ENCODE assay signal across 8 cellular contexts in genomic region chr11:71998649-71999310, GRCh38. TPM values are rescaled to one million over a fixed set of nuclear protein-coding genes. Genes with fewer than 3 reads are reported as not detected.
A peak's percentile ranks its signal among the peaks of the same experiment; 100 is the strongest.
DNase-seq lines count a peak whose midpoint lies in the region; ATAC-seq and TF ChIP-seq lines count a peak whose summit lies in the region.

Gene IL18BP, plus strand, starts transcription at chr11:71998909. Its CDS starts 1,076 bp downstream, at chr11:71999985.

- CTCF ChIA-PET in AG04450 (lab: Charles Lee): interaction anchor here (1.9 to 4.1 kb wide), 2 partner anchors 21 to 27 kb away, joined by 8 to 18 read pairs; no protein-coding TSS in a partner anchor

- peaks cover 7 to 29% (median 14%) of the 10 kb centered on the region in 5 donors for H3K4me1 ChIP-seq in subcutaneous abdominal adipose tissue (ENCODE audit: control insufficient read depth in 5 of 5, insufficient read depth in 5 of 5, low read length in 5 of 5)

- H3K9ac ChIP-seq in subcutaneous abdominal adipose tissue (ENCODE audit: low read length in 5 of 5): peak within 1 kb of the TSS; percentile 16 to 84 (median 31)

- TF ChIP-seq CTCF in AG04450 (IDR thresholded peaks at IDR 0.05; ENCODE audit: low read depth, low read length): no peak

- H3K27ac Mint-ChIP-seq in immature natural killer cell: peak within 1 kb of the TSS; percentile 93 to 98 (median 94)

- POLR2A ChIA-PET in AG04450 (lab: Yijun Ruan, JAX): interaction anchor here (0.5 kb wide), 1 partner anchor 12 kb away, joined by 6 read pairs; no protein-coding TSS in a partner anchor

- H3K27me3 Mint-ChIP-seq in activated T-cell treated with anti-CD3 and anti-CD28 coated beads, Interleukin-2, amount 50 U/mL, for 4 hours (ENCODE audit: low read depth): no peaks in the 10 kb centered on the region
- H3K27me3 Mint-ChIP-seq in immature natural killer cell (ENCODE audit: low read depth in 3 of 3): peaks cover 2 to 6% (median 5%) of the 10 kb centered on the region in 3 donors

- H3K36me3 Mint-ChIP-seq in activated T-cell treated with anti-CD3 and anti-CD28 coated beads, Interleukin-2, amount 50 U/mL, for 4 hours (ENCODE audit: insufficient read depth): peaks cover 25% of the 10 kb centered on the region
- H3K36me3 Mint-ChIP-seq in immature natural killer cell: peaks cover 15 to 20% (median 20%) of the 10 kb centered on the region in 3 donors

- H3K4me3 ChIP-seq in AG04450 (ENCODE audit: low read depth, low read length) (peak within 1 kb of the TSS; percentile 17; the same call in 1 of the 2 replicates), subcutaneous abdominal adipose tissue (ENCODE audit: low read depth in 1 of 5, low read length in 5 of 5) (peak within 1 kb of the TSS in 4 of 5 donors; percentile 35 to 61 (median 46))

- H3K9me3 ChIP-seq in AG04450 (ENCODE audit: control insufficient read depth, insufficient read depth, low read length) (no peaks in the 10 kb centered on the region), subcutaneous abdominal adipose tissue (ENCODE audit: control insufficient read depth in 5 of 5, low read length in 5 of 5) (no peaks in the 10 kb centered on the region)

- H3K36me3 ChIP-seq in subcutaneous abdominal adipose tissue (ENCODE audit: control insufficient read depth in 5 of 5, insufficient read depth in 5 of 5, low read length in 5 of 5): peaks cover 0 to 55% (median 36%) of the 10 kb centered on the region in 5 donors

- H3K27ac ChIP-seq in AG04450 (ENCODE audit: low read depth, low read length) (peak within 1 kb of the TSS; percentile 31), subcutaneous abdominal adipose tissue (ENCODE audit: low read depth, low read length) (peak within 1 kb of the TSS; percentile 65)

- DNase-seq in AG04450 (ENCODE audit: low read depth, low spot score) (no peak), immature natural killer cell (peak; percentile 32 to 49 (median 38)), NCI-H2107 (lab: John Stamatoyannopoulos, UW) (no peak)
- DNase-seq in activated T-cell treated with anti-CD3 and anti-CD28 coated beads, Interleukin-2, amount 50 U/mL, for 4 hours: no peak

- ATAC-seq in GM21723 (IDR thresholded peaks at IDR 0.05; ENCODE audit: unreplicated experiment): peak; percentile 50
- peak; percentile 47 to 64 for ATAC-seq in activated T-cell treated with anti-CD3 and anti-CD28 coated beads, Interleukin-2, amount 50 U/mL, for 4 hours
- no peak for ATAC-seq in GM21737 (IDR thresholded peaks at IDR 0.05; ENCODE audit: unreplicated experiment)
- no peak for ATAC-seq in GM21360 (IDR thresholded peaks at IDR 0.05; ENCODE audit: unreplicated experiment)

- H3K9me3 Mint-ChIP-seq in activated T-cell treated with anti-CD3 and anti-CD28 coated beads, Interleukin-2, amount 50 U/mL, for 4 hours: no peaks in the 10 kb centered on the region
- no peaks in the 10 kb centered on the region for H3K9me3 Mint-ChIP-seq in immature natural killer cell

- H3K4me3 Mint-ChIP-seq in activated T-cell treated with anti-CD3 and anti-CD28 coated beads, Interleukin-2, amount 50 U/mL, for 4 hours: peak within 1 kb of the TSS; percentile 72
- H3K4me3 Mint-ChIP-seq in immature natural killer cell: peak within 1 kb of the TSS; percentile 84 to 96 (median 88)

- peaks cover 33% of the 10 kb centered on the region for H3K4me1 Mint-ChIP-seq in activated T-cell treated with anti-CD3 and anti-CD28 coated beads, Interleukin-2, amount 50 U/mL, for 4 hours (ENCODE audit: low read depth)
- H3K4me1 Mint-ChIP-seq in immature natural killer cell: peaks cover 32 to 34% of the 10 kb centered on the region in 2 donors

- H3K27me3 ChIP-seq in AG04450 (ENCODE audit: control insufficient read depth, insufficient read depth, low read length) (no peaks in the 10 kb centered on the region), subcutaneous abdominal adipose tissue (ENCODE audit: control insufficient read depth in 5 of 5, insufficient read depth in 4 of 5, low read length in 5 of 5) (no peaks in the 10 kb centered on the region)

RNA-seq across cellular contexts. Expression of gene IL18BP, which starts in this region (rescaled TPM):
- polyA plus RNA-seq in AG04450 (2011; rRNA removed): 2.2 and 2.5 TPM in 2 replicates
- 3.0 and 3.9 TPM in 2 replicates for polyA minus RNA-seq in AG04450 (2011; rRNA and poly(A)+ RNA removed)
- 1 to 10 TPM; 7.9 to 9.8 (median 9.3) TPM for total RNA-seq in activated T-cell treated with anti-CD3 and anti-CD28 coated beads, Interleukin-2, amount 50 U/mL, for 4 hours
- 10 to 100 TPM in 1 of 3 donors, 1 to 10 TPM in 2; 6.0 to 22.6 (median 8.6) TPM for polyA plus RNA-seq in immature natural killer cell

Comparison
In these comparisons a context has a peak if more than half of its experiments do, and no peak if none do; other contexts are left out.
1. DNase-seq: peak in immature natural killer cell (3 of 3); none in AG04450 (single experiment), activated T-cell treated with anti-CD3 and anti-CD28 coated beads, Interleukin-2, amount 50 U/mL, for 4 hours (single experiment) and NCI-H2107 (single experiment).
2. ATAC-seq: peak in GM21723 (single experiment) and activated T-cell treated with anti-CD3 and anti-CD28 coated beads, Interleukin-2, amount 50 U/mL, for 4 hours (2 of 2); none in GM21737 (single experiment) and GM21360 (single experiment).